In genomic region chr1:31234870-31235269, GRCh38 we compare ENCODE assay signal across 25 cellular contexts. TPM values are rescaled to one million over a fixed set of nuclear protein-coding genes. Genes with fewer than 3 reads are reported as not detected.
DNase-seq lines count a peak whose midpoint lies in the region; TF ChIP-seq lines count a peak whose summit lies in the region.
"Had no signal": no experiment of that assay in that cellular context is flagged by ENCODE, and none has a peak within 500 bp of the region (broad histone marks: within the 10 kb centered on the region; RNA-seq: fewer than 3 reads in every experiment).

No MANE protein-coding gene starts in this region.

- intact Hi-C loops in testis (cut with DNase I; ENCODE audit: low total_unique reads): no loop called here

- H3K9me3 ChIP-seq in HEK293 (ENCODE audit: control insufficient read depth, insufficient read depth, low read depth, low read length) (no peaks in the 10 kb centered on the region), testis (no peaks in the 10 kb centered on the region)
- H3K9me3 ChIP-seq: BE2C, BLaER1 had no signal

- H3K9me3 Mint-ChIP-seq in brain (no peaks in the 10 kb centered on the region), glutamatergic neuron (ENCODE audit: unreplicated experiment) (peaks cover 19% of the 10 kb centered on the region), neural crest cell (no peaks in the 10 kb centered on the region)
- H3K9me3 Mint-ChIP-seq: CD8-positive, alpha-beta memory T cell had no signal

- no peak overlapping the region for H3K4me3 ChIP-seq in HEK293 (ENCODE audit: low read depth, low read length)
- H3K4me3 ChIP-seq in testis: no peak overlapping the region
- H3K4me3 ChIP-seq: BLaER1, GM12878 had no signal

- CTCF ChIA-PET in HEK293 (lab: Yijun Ruan, JAX): interaction anchor here (0.7 to 1.1 kb wide), 5 partner anchors 50 to 315 kb away, joined by 3 to 4 read pairs (median 3); no protein-coding TSS in a partner anchor

- 72 to 81% methylated on average over 4 of the region's 4 CpGs for WGBS in testis, 2 donors

- no peak for TF ChIP-seq POLR2A in testis (IDR thresholded peaks at IDR 0.05)

- H3K4me3 Mint-ChIP-seq in brain (peak overlapping the region in 3 of 5 experiments; percentile 3 to 32 (median 31)), glutamatergic neuron (ENCODE audit: unreplicated experiment) (peak overlapping the region; percentile 80), neural crest cell (peak overlapping the region; percentile 9)
- H3K4me3 Mint-ChIP-seq: CD14-positive monocyte; CD4-positive, alpha-beta memory T cell; CD4-positive, CD25-positive, alpha-beta regulatory T cell; CD8-positive, alpha-beta memory T cell had no signal

- H3K27me3 ChIP-seq in testis: no peaks in the 10 kb centered on the region
- H3K27me3 ChIP-seq: BE2C had no signal

- H3K36me3 ChIP-seq in HEK293 (ENCODE audit: control insufficient read depth in 2 of 2, insufficient read depth in 1 of 2, low read length in 2 of 2) (no peaks in the 10 kb centered on the region), testis (ENCODE audit: low read depth, missing control alignments) (no peaks in the 10 kb centered on the region)
- H3K36me3 ChIP-seq: BE2C, BLaER1 had no signal

- H3K27ac ChIP-seq in HEK293 (ENCODE audit: extremely low read depth, low read depth, low read length): no peak overlapping the region
- H3K27ac ChIP-seq in testis: no peak overlapping the region
- H3K27ac ChIP-seq: BLaER1 had no signal

- H3K36me3 Mint-ChIP-seq in brain (no peaks in the 10 kb centered on the region), glutamatergic neuron (ENCODE audit: unreplicated experiment) (no peaks in the 10 kb centered on the region), neural crest cell (ENCODE audit: low read depth) (no peaks in the 10 kb centered on the region)
- H3K36me3 Mint-ChIP-seq: CD4-positive, alpha-beta memory T cell; CD4-positive, CD25-positive, alpha-beta regulatory T cell; CD8-positive, alpha-beta memory T cell had no signal

- peak overlapping the region in 1 of 5 experiments; percentile 40 for H3K27ac Mint-ChIP-seq in brain
- H3K27ac Mint-ChIP-seq in glutamatergic neuron (ENCODE audit: unreplicated experiment): peak overlapping the region; percentile 71
- no peak overlapping the region for H3K27ac Mint-ChIP-seq in neural crest cell (ENCODE audit: unreplicated experiment)
- H3K27ac Mint-ChIP-seq: CD14-positive monocyte; CD4-positive, alpha-beta memory T cell; CD4-positive, CD25-positive, alpha-beta regulatory T cell; CD8-positive, alpha-beta memory T cell had no signal

- POLR2A ChIA-PET in HEK293 (lab: Yijun Ruan, JAX): interaction anchor here (0.6 kb wide), 1 partner anchor 17 kb away, joined by 3 read pairs; no protein-coding TSS in a partner anchor

- no peaks in the 10 kb centered on the region for H3K4me1 ChIP-seq in HEK293 (ENCODE audit: control insufficient read depth, insufficient read depth, low read length)
- peaks cover 6% of the 10 kb centered on the region for H3K4me1 ChIP-seq in testis
- H3K4me1 ChIP-seq: BE2C, BLaER1 had no signal

- peaks cover 55% of the 10 kb centered on the region for H3K27me3 Mint-ChIP-seq in brain
- peaks cover 13% of the 10 kb centered on the region for H3K27me3 Mint-ChIP-seq in glutamatergic neuron (ENCODE audit: unreplicated experiment)
- H3K27me3 Mint-ChIP-seq in neural crest cell (ENCODE audit: low read depth): no peaks in the 10 kb centered on the region

- DNase-seq in glutamatergic neuron (no peak), neural crest cell (ENCODE audit: low read depth, low spot score) (no peak), NCI-H345 treated with DMSO at 0.1 percent for 48 hours (lab: John Stamatoyannopoulos, UW; ENCODE audit: unreplicated experiment) (no peak), testis (no peak)
- no peak for DNase-seq in stimulated activated naive CD4-positive, alpha-beta T cell treated with Interleukin-2 at 50 U/mL for 16 hours (lab: John Stamatoyannopoulos, UW)
- DNase-seq: 8988T; ACHN; BE2C; C1 segment of cervical spinal cord; CD4-positive, alpha-beta memory T cell; CD4-positive, CD25-positive, alpha-beta regulatory T cell; CD8-positive, alpha-beta memory T cell; COR-L47; DMS 273 treated with DMSO at 0.1 percent for 48 hours; DMS153; DMS53; DMS79; DND-41; EL; GDM1 had no signal

- TF ChIP-seq CTCF in HEK293 (tag by site-specific recombination; IDR thresholded peaks at IDR 0.05) (no peak), brain (conservative IDR thresholded peaks at IDR 0.05) (no peak), glutamatergic neuron (IDR thresholded peaks at IDR 0.05; ENCODE audit: partially characterized antibody, unreplicated experiment) (no peak), neural crest cell (conservative IDR thresholded peaks at IDR 0.05) (no peak), testis (IDR thresholded peaks at IDR 0.05) (no peak)

- H3K4me1 Mint-ChIP-seq in brain (peaks cover 50% of the 10 kb centered on the region), glutamatergic neuron (ENCODE audit: low read depth, unreplicated experiment) (peaks cover 40% of the 10 kb centered on the region), neural crest cell (peaks cover 39% of the 10 kb centered on the region)

TF ChIP-seq in HEK293, 187 proteins besides CTCF, POLR2A, EP300 and RAD21:
- TF ChIP-seq ZNF394 (tag by site-specific recombination; IDR thresholded peaks at IDR 0.05; ENCODE audit: borderline replicate concordance) (0 out of 2 replicates have a peak, but pooled peaks have one; percentile 11), ZNF664 (tag by site-specific recombination; IDR thresholded peaks at IDR 0.05) (peak; percentile 82), FEZF1 (tag by site-specific recombination; IDR thresholded peaks at IDR 0.05) (peak; percentile 96), ATF2 (tag by site-specific recombination; IDR thresholded peaks at IDR 0.05; ENCODE audit: low read depth) (peak; percentile 65), ZNF214 (tag by site-specific recombination; IDR thresholded peaks at IDR 0.05; ENCODE audit: borderline replicate concordance) (no peak)

RNA-seq across cellular contexts. Expression of gene NKAIN1, which starts 4.8 kb away (rescaled TPM):
- polyA plus RNA-seq in brain (ENCODE audit: insufficient read depth, low read depth, low replicate concordance) (21.1 TPM), testis (ENCODE audit: insufficient read depth, low read depth, low replicate concordance) (1.5 TPM)
- total RNA-seq in glutamatergic neuron (ENCODE audit: unreplicated experiment) (263 TPM), neural crest cell (73.2 and 79.7 TPM in 2 replicates), testis (1 to 10 TPM in 1 of 2 donors, under 1 TPM in 1; 0.39 to 1.4 TPM)
- total RNA-seq: CD4-positive, alpha-beta memory T cell; CD4-positive, CD25-positive, alpha-beta regulatory T cell; CD8-positive, alpha-beta memory T cell; GM12878 had no signal
- polyA plus RNA-seq: CD14-positive monocyte; CD4-positive, alpha-beta memory T cell; CD4-positive, CD25-positive, alpha-beta regulatory T cell; CD8-positive, alpha-beta memory T cell; GM12878 had no signal

Comparison
In these comparisons a context has a peak if more than half of its experiments do, and no peak if none do; other contexts are left out.
1. H3K4me3 Mint-ChIP-seq: peak in every context shown above with its lines; median percentile 80 in glutamatergic neuron; 31 in brain; 9 in neural crest cell.
2. RNA of gene NKAIN1, which starts 4.8 kb away (total RNA-seq): 263 TPM in glutamatergic neuron (single experiment) and 73.2 to 79.7 TPM in neural crest cell; 0.39 to 1.4 TPM in testis; every median in the first group is over 10 times any median in the second.